In the genomic region with DNA sequence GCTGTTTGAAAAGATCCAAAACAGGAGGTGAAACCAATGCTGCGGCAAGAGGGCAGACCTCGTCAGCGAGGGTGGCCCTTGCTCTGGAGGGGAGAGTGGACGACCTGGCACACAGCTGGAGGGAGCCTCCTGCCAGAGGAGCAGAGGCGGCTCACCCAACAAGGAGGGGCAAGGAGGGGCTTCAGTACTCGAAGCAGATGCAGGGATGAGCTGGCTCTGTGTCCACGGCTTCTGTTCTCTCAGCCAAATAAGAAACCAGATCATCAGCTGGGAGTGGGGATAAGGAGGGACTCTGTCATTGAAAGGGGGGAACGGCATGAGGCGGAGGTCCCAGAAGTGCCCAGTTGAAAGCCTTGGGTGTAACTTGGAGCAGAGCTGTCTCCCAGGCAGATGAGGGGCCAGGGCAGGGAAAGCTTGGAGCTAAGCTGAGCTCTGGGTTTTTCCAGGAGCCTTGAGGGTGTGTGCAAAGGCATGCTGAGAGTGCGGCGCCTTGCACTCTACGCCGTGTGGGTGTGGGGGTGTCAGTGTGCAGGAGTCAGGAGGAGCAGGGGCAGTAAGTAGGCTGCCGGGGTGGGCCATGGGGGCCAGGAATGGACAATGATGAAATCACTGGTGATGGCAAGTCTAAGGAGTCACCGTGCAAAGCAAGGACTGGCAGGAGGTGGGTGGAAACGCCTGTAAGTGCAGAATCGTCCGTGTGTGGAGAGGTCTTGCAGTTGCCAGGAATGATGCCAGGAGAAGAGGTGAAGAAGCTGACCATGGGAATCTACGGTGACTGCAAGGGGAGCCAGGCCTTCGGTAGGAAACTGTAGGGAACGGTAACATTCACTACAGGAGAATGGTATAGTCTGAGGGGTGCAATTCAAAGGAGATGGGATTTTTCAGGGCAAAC, we compare ENCODE assay signal across 1 cellular context.
TF ChIP-seq lines count a peak whose summit lies in the region.

No MANE protein-coding gene starts in this region.

TF ChIP-seq in HepG2, 621 proteins besides CTCF, POLR2A, EP300 and RAD21 (continued from another document and continues in another):
- TF ChIP-seq E2F5 (CRISPR knock-in tag; conservative IDR thresholded peaks at IDR 0.05) (no peak), WIZ (CRISPR knock-in tag; IDR thresholded peaks at IDR 0.05) (no peak), ZNF34 (CRISPR knock-in tag; IDR thresholded peaks at IDR 0.05; ENCODE audit: borderline replicate concordance) (no peak), AHDC1 (CRISPR knock-in tag; IDR thresholded peaks at IDR 0.05; ENCODE audit: borderline replicate concordance) (no peak), HOXA9 (CRISPR knock-in tag; IDR thresholded peaks at IDR 0.05; ENCODE audit: borderline replicate concordance) (no peak), ZNF552 (CRISPR knock-in tag; IDR thresholded peaks at IDR 0.05; ENCODE audit: borderline replicate concordance) (no peak), NR2F6 (IDR thresholded peaks at IDR 0.05) (no peak), NR2F6 (CRISPR knock-in tag; IDR thresholded peaks at IDR 0.05) (no peak), ZNF782 (CRISPR knock-in tag; IDR thresholded peaks at IDR 0.05; ENCODE audit: borderline replicate concordance) (no peak), LRRFIP1 (CRISPR knock-in tag; conservative IDR thresholded peaks at IDR 0.05) (no peak), ZNF143 (CRISPR knock-in tag; IDR thresholded peaks at IDR 0.05) (no peak), CBFB (CRISPR knock-in tag; IDR thresholded peaks at IDR 0.05) (no peak), NFIC (IDR thresholded peaks at IDR 0.05; ENCODE audit: low read length) (no peak), ZNF362 (CRISPR knock-in tag; IDR thresholded peaks at IDR 0.05; ENCODE audit: borderline replicate concordance) (no peak), ZNF746 (CRISPR knock-in tag; IDR thresholded peaks at IDR 0.05) (no peak; the same call in 1 of the 2 replicates), NR3C1 (CRISPR knock-in tag; IDR thresholded peaks at IDR 0.05) (no peak), ZNF749 (CRISPR knock-in tag; IDR thresholded peaks at IDR 0.05; ENCODE audit: borderline replicate concordance) (no peak), ZNF235 (CRISPR knock-in tag; IDR thresholded peaks at IDR 0.05; ENCODE audit: borderline replicate concordance) (no peak), ZNF17 (CRISPR knock-in tag; IDR thresholded peaks at IDR 0.05) (no peak), ZNF660 (CRISPR knock-in tag; IDR thresholded peaks at IDR 0.05; ENCODE audit: borderline replicate concordance, low read depth) (no peak), NONO (IDR thresholded peaks at IDR 0.05) (no peak), NONO (CRISPR knock-in tag; conservative IDR thresholded peaks at IDR 0.05) (no peak), TEAD2 (CRISPR knock-in tag; IDR thresholded peaks at IDR 0.05) (no peak)
- TF ChIP-seq, protein P1, sequence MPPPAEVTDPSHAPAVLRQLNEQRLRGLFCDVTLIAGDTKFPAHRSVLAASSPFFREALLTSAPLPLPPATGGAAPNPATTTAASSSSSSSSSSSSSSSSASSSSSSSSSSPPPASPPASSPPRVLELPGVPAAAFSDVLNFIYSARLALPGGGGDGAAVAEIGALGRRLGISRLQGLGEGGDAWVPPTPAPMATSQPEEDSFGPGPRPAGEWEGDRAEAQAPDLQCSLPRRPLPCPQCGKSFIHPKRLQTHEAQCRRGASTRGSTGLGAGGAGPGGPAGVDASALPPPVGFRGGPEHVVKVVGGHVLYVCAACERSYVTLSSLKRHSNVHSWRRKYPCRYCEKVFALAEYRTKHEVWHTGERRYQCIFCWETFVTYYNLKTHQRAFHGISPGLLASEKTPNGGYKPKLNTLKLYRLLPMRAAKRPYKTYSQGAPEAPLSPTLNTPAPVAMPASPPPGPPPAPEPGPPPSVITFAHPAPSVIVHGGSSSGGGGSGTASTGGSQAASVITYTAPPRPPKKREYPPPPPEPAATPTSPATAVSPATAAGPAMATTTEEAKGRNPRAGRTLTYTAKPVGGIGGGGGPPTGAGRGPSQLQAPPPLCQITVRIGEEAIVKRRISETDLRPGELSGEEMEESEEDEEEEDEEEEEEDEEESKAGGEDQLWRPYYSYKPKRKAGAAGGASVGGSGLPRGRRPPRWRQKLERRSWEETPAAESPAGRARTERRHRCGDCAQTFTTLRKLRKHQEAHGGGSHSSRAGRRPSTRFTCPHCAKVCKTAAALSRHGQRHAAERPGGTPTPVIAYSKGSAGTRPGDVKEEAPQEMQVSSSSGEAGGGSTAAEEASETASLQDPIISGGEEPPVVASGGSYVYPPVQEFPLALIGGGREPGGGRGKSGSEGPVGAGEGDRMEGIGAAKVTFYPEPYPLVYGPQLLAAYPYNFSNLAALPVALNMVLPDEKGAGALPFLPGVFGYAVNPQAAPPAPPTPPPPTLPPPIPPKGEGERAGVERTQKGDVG (CRISPR knock-in tag; IDR thresholded peaks at IDR 0.05; ENCODE audit: borderline replicate concordance): peak; percentile 40; the same call in 1 of the 2 replicates
- TF ChIP-seq, protein P2, sequence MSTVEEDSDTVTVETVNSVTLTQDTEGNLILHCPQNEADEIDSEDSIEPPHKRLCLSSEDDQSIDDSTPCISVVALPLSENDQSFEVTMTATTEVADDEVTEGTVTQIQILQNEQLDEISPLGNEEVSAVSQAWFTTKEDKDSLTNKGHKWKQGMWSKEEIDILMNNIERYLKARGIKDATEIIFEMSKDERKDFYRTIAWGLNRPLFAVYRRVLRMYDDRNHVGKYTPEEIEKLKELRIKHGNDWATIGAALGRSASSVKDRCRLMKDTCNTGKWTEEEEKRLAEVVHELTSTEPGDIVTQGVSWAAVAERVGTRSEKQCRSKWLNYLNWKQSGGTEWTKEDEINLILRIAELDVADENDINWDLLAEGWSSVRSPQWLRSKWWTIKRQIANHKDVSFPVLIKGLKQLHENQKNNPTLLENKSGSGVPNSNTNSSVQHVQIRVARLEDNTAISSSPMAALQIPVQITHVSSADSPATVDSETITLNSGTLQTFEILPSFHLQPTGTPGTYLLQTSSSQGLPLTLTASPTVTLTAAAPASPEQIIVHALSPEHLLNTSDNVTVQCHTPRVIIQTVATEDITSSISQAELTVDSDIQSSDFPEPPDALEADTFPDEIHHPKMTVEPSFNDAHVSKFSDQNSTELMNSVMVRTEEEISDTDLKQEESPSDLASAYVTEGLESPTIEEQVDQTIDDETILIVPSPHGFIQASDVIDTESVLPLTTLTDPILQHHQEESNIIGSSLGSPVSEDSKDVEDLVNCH (CRISPR knock-in tag; IDR thresholded peaks at IDR 0.05): no peak
- TF ChIP-seq, protein P3, sequence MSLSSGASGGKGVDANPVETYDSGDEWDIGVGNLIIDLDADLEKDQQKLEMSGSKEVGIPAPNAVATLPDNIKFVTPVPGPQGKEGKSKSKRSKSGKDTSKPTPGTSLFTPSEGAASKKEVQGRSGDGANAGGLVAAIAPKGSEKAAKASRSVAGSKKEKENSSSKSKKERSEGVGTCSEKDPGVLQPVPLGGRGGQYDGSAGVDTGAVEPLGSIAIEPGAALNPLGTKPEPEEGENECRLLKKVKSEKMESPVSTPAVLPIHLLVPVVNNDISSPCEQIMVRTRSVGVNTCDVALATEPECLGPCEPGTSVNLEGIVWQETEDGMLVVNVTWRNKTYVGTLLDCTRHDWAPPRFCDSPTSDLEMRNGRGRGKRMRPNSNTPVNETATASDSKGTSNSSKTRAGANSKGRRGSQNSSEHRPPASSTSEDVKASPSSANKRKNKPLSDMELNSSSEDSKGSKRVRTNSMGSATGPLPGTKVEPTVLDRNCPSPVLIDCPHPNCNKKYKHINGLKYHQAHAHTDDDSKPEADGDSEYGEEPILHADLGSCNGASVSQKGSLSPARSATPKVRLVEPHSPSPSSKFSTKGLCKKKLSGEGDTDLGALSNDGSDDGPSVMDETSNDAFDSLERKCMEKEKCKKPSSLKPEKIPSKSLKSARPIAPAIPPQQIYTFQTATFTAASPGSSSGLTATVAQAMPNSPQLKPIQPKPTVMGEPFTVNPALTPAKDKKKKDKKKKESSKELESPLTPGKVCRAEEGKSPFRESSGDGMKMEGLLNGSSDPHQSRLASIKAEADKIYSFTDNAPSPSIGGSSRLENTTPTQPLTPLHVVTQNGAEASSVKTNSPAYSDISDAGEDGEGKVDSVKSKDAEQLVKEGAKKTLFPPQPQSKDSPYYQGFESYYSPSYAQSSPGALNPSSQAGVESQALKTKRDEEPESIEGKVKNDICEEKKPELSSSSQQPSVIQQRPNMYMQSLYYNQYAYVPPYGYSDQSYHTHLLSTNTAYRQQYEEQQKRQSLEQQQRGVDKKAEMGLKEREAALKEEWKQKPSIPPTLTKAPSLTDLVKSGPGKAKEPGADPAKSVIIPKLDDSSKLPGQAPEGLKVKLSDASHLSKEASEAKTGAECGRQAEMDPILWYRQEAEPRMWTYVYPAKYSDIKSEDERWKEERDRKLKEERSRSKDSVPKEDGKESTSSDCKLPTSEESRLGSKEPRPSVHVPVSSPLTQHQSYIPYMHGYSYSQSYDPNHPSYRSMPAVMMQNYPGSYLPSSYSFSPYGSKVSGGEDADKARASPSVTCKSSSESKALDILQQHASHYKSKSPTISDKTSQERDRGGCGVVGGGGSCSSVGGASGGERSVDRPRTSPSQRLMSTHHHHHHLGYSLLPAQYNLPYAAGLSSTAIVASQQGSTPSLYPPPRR (CRISPR knock-in tag; IDR thresholded peaks at IDR 0.05; ENCODE audit: borderline replicate concordance): 0 out of 2 replicates have a peak, but pooled peaks have one; percentile 6
- TF ChIP-seq, protein P4, sequence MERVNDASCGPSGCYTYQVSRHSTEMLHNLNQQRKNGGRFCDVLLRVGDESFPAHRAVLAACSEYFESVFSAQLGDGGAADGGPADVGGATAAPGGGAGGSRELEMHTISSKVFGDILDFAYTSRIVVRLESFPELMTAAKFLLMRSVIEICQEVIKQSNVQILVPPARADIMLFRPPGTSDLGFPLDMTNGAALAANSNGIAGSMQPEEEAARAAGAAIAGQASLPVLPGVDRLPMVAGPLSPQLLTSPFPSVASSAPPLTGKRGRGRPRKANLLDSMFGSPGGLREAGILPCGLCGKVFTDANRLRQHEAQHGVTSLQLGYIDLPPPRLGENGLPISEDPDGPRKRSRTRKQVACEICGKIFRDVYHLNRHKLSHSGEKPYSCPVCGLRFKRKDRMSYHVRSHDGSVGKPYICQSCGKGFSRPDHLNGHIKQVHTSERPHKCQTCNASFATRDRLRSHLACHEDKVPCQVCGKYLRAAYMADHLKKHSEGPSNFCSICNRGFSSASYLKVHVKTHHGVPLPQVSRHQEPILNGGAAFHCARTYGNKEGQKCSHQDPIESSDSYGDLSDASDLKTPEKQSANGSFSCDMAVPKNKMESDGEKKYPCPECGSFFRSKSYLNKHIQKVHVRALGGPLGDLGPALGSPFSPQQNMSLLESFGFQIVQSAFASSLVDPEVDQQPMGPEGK (CRISPR knock-in tag; IDR thresholded peaks at IDR 0.05): no peak
